Comparison of ENCODE assay signal across 12 cellular contexts in genomic region chr1:66739401-66740157, GRCh38. TPM values are rescaled to one million over a fixed set of nuclear protein-coding genes. Genes with fewer than 3 reads are reported as not detected.
DNase-seq lines count a peak whose midpoint lies in the region; ATAC-seq and TF ChIP-seq lines count a peak whose summit lies in the region.
"Had no signal": no experiment of that assay in that cellular context is flagged by ENCODE, and none has a peak within 500 bp of the region (broad histone marks: within the 10 kb centered on the region; RNA-seq: fewer than 3 reads in every experiment).

No MANE protein-coding gene starts in this region.

- CTCF ChIA-PET in naive thymus-derived CD4-positive, alpha-beta T cell (lab: Charles Lee): no interaction called here
- CTCF ChIA-PET in activated naive CD4-positive, alpha-beta T cell treated with anti-CD3 and anti-CD28 coated beads for 36 hours (lab: Charles Lee): interaction anchor here (0.5 to 3.4 kb wide), 3 partner anchors 13 to 707 kb away, joined by 3 to 22 read pairs (median 3); no protein-coding TSS in a partner anchor

- peaks cover 22% of the 10 kb centered on the region for H3K4me1 ChIP-seq in Loucy (ENCODE audit: insufficient read depth, low read length, poor library complexity, severe bottlenecking)
- no peaks in the 10 kb centered on the region for H3K4me1 ChIP-seq in naive thymus-derived CD4-positive, alpha-beta T cell (ENCODE audit: control insufficient read depth in 2 of 2, insufficient read depth in 2 of 2, low read length in 2 of 2)
- no peaks in the 10 kb centered on the region for H3K4me1 ChIP-seq in BE2C

- peaks cover 0 to 5% (median 0%) of the 10 kb centered on the region in 5 donors for H3K27me3 Mint-ChIP-seq in naive thymus-derived CD4-positive, alpha-beta T cell
- no peaks in the 10 kb centered on the region for H3K27me3 Mint-ChIP-seq in activated naive CD4-positive, alpha-beta T cell treated with anti-CD3 and anti-CD28 coated beads for 36 hours (ENCODE audit: low read depth)

- no peaks in the 10 kb centered on the region for H3K9me3 Mint-ChIP-seq in naive thymus-derived CD4-positive, alpha-beta T cell
- H3K9me3 Mint-ChIP-seq in activated naive CD4-positive, alpha-beta T cell treated with anti-CD3 and anti-CD28 coated beads for 36 hours: no peaks in the 10 kb centered on the region

- no peaks in the 10 kb centered on the region for H3K9me2 ChIP-seq in Loucy (replicated peaks; ENCODE audit: low read depth, low read length)

- H3K27ac ChIP-seq in naive thymus-derived CD4-positive, alpha-beta T cell (ENCODE audit: low read depth, low read length): no peak overlapping the region
- H3K27ac ChIP-seq in substantia nigra (ENCODE audit: low read depth, low read length, poor library complexity, severe bottlenecking): no peak overlapping the region

- H3K79me2 ChIP-seq in Loucy (ENCODE audit: insufficient read depth, low read length): no peaks in the 10 kb centered on the region

- H3K4me3 ChIP-seq in Loucy (ENCODE audit: low read length, poor library complexity, severe bottlenecking) (peak overlapping the region; percentile 54), BE2C (ENCODE audit: low read depth, low read length) (no peak overlapping the region)
- no peak overlapping the region for H3K4me3 ChIP-seq in naive thymus-derived CD4-positive, alpha-beta T cell (ENCODE audit: low read length)

- no peaks in the 10 kb centered on the region for H3K36me3 Mint-ChIP-seq in naive thymus-derived CD4-positive, alpha-beta T cell
- peaks cover 1% of the 10 kb centered on the region for H3K36me3 Mint-ChIP-seq in activated naive CD4-positive, alpha-beta T cell treated with anti-CD3 and anti-CD28 coated beads for 36 hours (ENCODE audit: low read depth)

- H3K4me2 ChIP-seq in Loucy (ENCODE audit: low read depth, low read length, poor library complexity, severe bottlenecking): peak overlapping the region; percentile 72

- TF ChIP-seq CTCF in Loucy (conservative IDR thresholded peaks at IDR 0.05; ENCODE audit: low read length) (no peak), BE2C (IDR thresholded peaks at IDR 0.05; ENCODE audit: low read depth, low read length) (no peak)

- H3K4me3 Mint-ChIP-seq in naive thymus-derived CD4-positive, alpha-beta T cell: no peak overlapping the region
- no peak overlapping the region for H3K4me3 Mint-ChIP-seq in activated naive CD4-positive, alpha-beta T cell treated with anti-CD3 and anti-CD28 coated beads for 36 hours
- H3K4me3 Mint-ChIP-seq: nephron had no signal

- peaks cover 0 to 10% (median 7%) of the 10 kb centered on the region in 7 donors for H3K4me1 Mint-ChIP-seq in naive thymus-derived CD4-positive, alpha-beta T cell
- H3K4me1 Mint-ChIP-seq in activated naive CD4-positive, alpha-beta T cell treated with anti-CD3 and anti-CD28 coated beads for 36 hours (ENCODE audit: low read depth): peaks cover 7% of the 10 kb centered on the region
- H3K4me1 Mint-ChIP-seq: nephron had no signal

- H3K9me3 ChIP-seq in Loucy (ENCODE audit: insufficient read depth, low read depth, low read length) (no peaks in the 10 kb centered on the region), BE2C (no peaks in the 10 kb centered on the region)
- H3K9me3 ChIP-seq in naive thymus-derived CD4-positive, alpha-beta T cell (ENCODE audit: control insufficient read depth in 2 of 3, low read length in 3 of 3): no peaks in the 10 kb centered on the region

- POLR2A ChIA-PET in naive thymus-derived CD4-positive, alpha-beta T cell (lab: Charles Lee): no interaction called here

- H2AFZ ChIP-seq in Loucy (ENCODE audit: low read length): peak overlapping the region; percentile 86

- peak overlapping the region in 2 of 9 donors; percentile 20 to 38 for H3K27ac Mint-ChIP-seq in naive thymus-derived CD4-positive, alpha-beta T cell
- no peak overlapping the region for H3K27ac Mint-ChIP-seq in activated naive CD4-positive, alpha-beta T cell treated with anti-CD3 and anti-CD28 coated beads for 36 hours
- H3K27ac Mint-ChIP-seq: nephron had no signal

- no peak for DNase-seq in naive thymus-derived CD4-positive, alpha-beta T cell
- DNase-seq in BE2C (no peak), substantia nigra (lab: John Stamatoyannopoulos, UW) (no peak)
- DNase-seq in activated naive CD4-positive, alpha-beta T cell treated with anti-CD3 and anti-CD28 coated beads for 36 hours: no peak
- DNase-seq: DMS 273 treated with DMSO at 0.1 percent for 48 hours; NCI-H446; stimulated activated naive CD4-positive, alpha-beta T cell treated with Interleukin-2 at 50 U/mL for 16 hours had no signal

- no peaks in the 10 kb centered on the region for H4K20me1 ChIP-seq in Loucy (ENCODE audit: insufficient read depth, low read length, poor library complexity, severe bottlenecking)

- H3K36me3 ChIP-seq in Loucy (ENCODE audit: insufficient read depth, low read length) (no peaks in the 10 kb centered on the region), BE2C (no peaks in the 10 kb centered on the region)
- H3K36me3 ChIP-seq in naive thymus-derived CD4-positive, alpha-beta T cell (ENCODE audit: control insufficient read depth in 2 of 3, insufficient read depth in 3 of 3, low read length in 3 of 3): no peaks in the 10 kb centered on the region

- no peaks in the 10 kb centered on the region for H3F3A ChIP-seq in Loucy (ENCODE audit: low read depth)

- H3K9ac ChIP-seq in Loucy (ENCODE audit: low read depth, low read length, poor library complexity, severe bottlenecking): peak overlapping the region; percentile 60

- ATAC-seq in GM19372 (IDR thresholded peaks at IDR 0.05; ENCODE audit: low read depth, unreplicated experiment): peak; percentile 49
- ATAC-seq in HG02623 (IDR thresholded peaks at IDR 0.05; ENCODE audit: unreplicated experiment): peak; percentile 63
- ATAC-seq in naive thymus-derived CD4-positive, alpha-beta T cell: peak; percentile 37
- no peak for ATAC-seq in GM21737 (IDR thresholded peaks at IDR 0.05; ENCODE audit: unreplicated experiment)

- H3K27me3 ChIP-seq in Loucy (ENCODE audit: insufficient read depth, low read length, poor library complexity, severe bottlenecking) (no peaks in the 10 kb centered on the region), BE2C (no peaks in the 10 kb centered on the region)
- H3K27me3 ChIP-seq in naive thymus-derived CD4-positive, alpha-beta T cell (ENCODE audit: control insufficient read depth in 2 of 2, insufficient read depth in 2 of 2, low read length in 2 of 2): no peaks in the 10 kb centered on the region

- intact Hi-C loops in naive thymus-derived CD4-positive, alpha-beta T cell (cut with micrococcal nuclease): no loop called here
- intact Hi-C loops in activated naive CD4-positive, alpha-beta T cell treated with anti-CD3 and anti-CD28 coated beads for 36 hours (cut with micrococcal nuclease): no loop called here

RNA-seq across cellular contexts. Expression of gene DYNLT5, which starts 12.7 kb away (rescaled TPM):
- under 1 TPM in 1 of 5 experiments, not detected in 4; 0.46 TPM for total RNA-seq in naive thymus-derived CD4-positive, alpha-beta T cell
- polyA plus RNA-seq in naive thymus-derived CD4-positive, alpha-beta T cell: not detected
- not detected for polyA plus RNA-seq in BE2C (2012; ENCODE audit: insufficient read depth, insufficient read length, low read depth)
- not detected for total RNA-seq in activated naive CD4-positive, alpha-beta T cell treated with anti-CD3 and anti-CD28 coated beads for 36 hours
